ENCODE assay signal across 17 cellular contexts in the genomic region with DNA sequence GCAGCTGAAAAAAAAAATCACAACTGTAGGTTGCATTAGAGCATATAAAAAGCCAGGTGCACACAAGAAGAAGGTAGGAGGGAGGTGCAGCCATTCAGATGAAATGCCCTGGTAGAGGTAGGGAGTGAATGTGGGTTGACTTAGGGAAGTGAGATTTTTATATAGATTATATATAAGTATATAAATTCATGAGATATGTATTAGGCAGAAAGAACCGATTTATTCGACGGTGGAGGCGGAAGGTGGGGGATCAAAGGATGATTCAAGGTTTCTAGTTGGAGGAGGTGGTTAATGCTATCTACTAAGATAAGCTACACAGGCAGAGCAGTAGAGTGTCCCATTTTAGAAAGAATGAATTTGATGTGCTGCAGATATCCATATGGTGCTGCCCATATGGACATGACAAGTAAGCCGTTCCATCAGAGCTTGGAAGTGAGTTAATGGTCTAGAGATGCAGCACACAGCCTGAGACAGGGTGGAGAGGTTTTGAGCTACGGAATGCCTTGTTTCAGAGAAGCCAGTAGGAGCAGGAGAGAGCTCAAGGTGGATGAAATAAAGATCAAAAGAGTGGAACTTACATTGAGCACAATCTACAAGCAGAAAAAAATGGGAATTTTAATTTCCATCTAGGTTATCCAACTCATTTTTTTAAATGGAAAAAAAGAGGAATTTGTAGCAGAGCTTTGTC.
"Had no signal": no experiment of that assay in that cellular context is flagged by ENCODE, and none has a peak within 500 bp of the region (broad histone marks: within the 10 kb centered on the region; RNA-seq: fewer than 3 reads in every experiment).

No MANE protein-coding gene starts in this region.

- H3K27ac Mint-ChIP-seq: activated CD4-positive, alpha-beta T cell treated with anti-CD3 and anti-CD28 coated beads, Interleukin-2, amount 10 ng/mL, durations not matched to agents 7 days and 5 days; nephron; stimulated activated naive B cell treated with anti-CD40 and anti-IgM and Interleukin-4, amounts not matched to agents 10 μg/mL and 1 μg/mL and 100 μg/mL, for 72 hours had no signal

- H3K9me3 Mint-ChIP-seq: activated CD4-positive, alpha-beta T cell treated with anti-CD3 and anti-CD28 coated beads, Interleukin-2, amount 10 ng/mL, durations not matched to agents 7 days and 5 days; nephron; stimulated activated naive B cell treated with anti-CD40 and anti-IgM and Interleukin-4, amounts not matched to agents 10 μg/mL and 1 μg/mL and 100 μg/mL, for 72 hours had no signal

- H3K27ac ChIP-seq: ascending aorta, colonic mucosa, left lung, thyroid gland had no signal

- ATAC-seq: activated CD4-positive, CD25-positive, alpha-beta regulatory T cell treated with anti-CD3 and anti-CD28 coated beads, Interleukin-2, amount 50 U/mL, for 24 hours; activated T-cell treated with anti-CD3 and anti-CD28 coated beads, Interleukin-2, amount 50 U/mL, for 4 hours; left lung; stimulated activated naive B cell treated with anti-CD40 and anti-IgM and Interleukin-4, amounts not matched to agents 10 μg/mL and 1 μg/mL and 100 μg/mL, for 72 hours had no signal

- H3K4me3 Mint-ChIP-seq: activated CD4-positive, alpha-beta T cell treated with anti-CD3 and anti-CD28 coated beads, Interleukin-2, amount 10 ng/mL, durations not matched to agents 7 days and 5 days; activated T-cell treated with anti-CD3 and anti-CD28 coated beads, Interleukin-2, amount 50 U/mL, for 4 hours; central memory CD8-positive, alpha-beta T cell; nephron; stimulated activated naive B cell treated with anti-CD40 and anti-IgM and Interleukin-4, amounts not matched to agents 10 μg/mL and 1 μg/mL and 100 μg/mL, for 72 hours had no signal

- H3K27me3 ChIP-seq: ascending aorta, colonic mucosa, left lung, thyroid gland had no signal

- H3K4me3 ChIP-seq: ascending aorta, colonic mucosa, left lung, thyroid gland had no signal

- H3K4me1 Mint-ChIP-seq: central memory CD8-positive, alpha-beta T cell had no signal

- H3K9me3 ChIP-seq: ascending aorta, colonic mucosa, left lung, thyroid gland had no signal

- H3K36me3 Mint-ChIP-seq: stimulated activated naive B cell treated with anti-CD40 and anti-IgM and Interleukin-4, amounts not matched to agents 10 μg/mL and 1 μg/mL and 100 μg/mL, for 72 hours had no signal

- H3K27me3 Mint-ChIP-seq: activated CD4-positive, alpha-beta T cell treated with anti-CD3 and anti-CD28 coated beads, Interleukin-2, amount 10 ng/mL, durations not matched to agents 7 days and 5 days; central memory CD8-positive, alpha-beta T cell; stimulated activated naive B cell treated with anti-CD40 and anti-IgM and Interleukin-4, amounts not matched to agents 10 μg/mL and 1 μg/mL and 100 μg/mL, for 72 hours had no signal

- DNase-seq: activated CD4-positive, alpha-beta T cell treated with anti-CD3 and anti-CD28 coated beads, Interleukin-2, amount 10 ng/mL, durations not matched to agents 7 days and 5 days; activated CD8-positive, alpha-beta memory T cell treated with anti-CD3 and anti-CD28 coated beads, Interleukin-2, amount 50 U/mL, for 4 hours; activated effector memory CD4-positive, alpha-beta T cell treated with Interleukin-2 at 50 U/mL for 16 hours; activated naive CD4-positive, alpha-beta T cell treated with anti-CD3 and anti-CD28 coated beads, Interleukin-2, amount 50 U/mL, for 16 hours; activated T-cell treated with anti-CD3 and anti-CD28 coated beads, Interleukin-2, amount 50 U/mL, for 4 hours; colonic mucosa; erythroblast; foreskin melanocyte; left lung; midbrain; occipital lobe; stimulated activated naive B cell treated with anti-CD40 and anti-IgM and Interleukin-4, amounts not matched to agents 10 μg/mL and 1 μg/mL and 100 μg/mL, for 72 hours; thyroid gland had no signal

- H3K36me3 ChIP-seq: ascending aorta, colonic mucosa, left lung, thyroid gland had no signal

- H3K4me1 ChIP-seq: ascending aorta, colonic mucosa, left lung, thyroid gland had no signal
